Comparison of ENCODE assay signal across 2 cellular contexts in genomic region chr4:73442275-73442674, GRCh38.
TF ChIP-seq lines count a peak whose summit lies in the region.

No MANE protein-coding gene starts in this region.

TF ChIP-seq in IMR-90, 13 proteins besides CTCF, POLR2A, EP300 and RAD21:
- TF ChIP-seq CHD1 (IDR thresholded peaks at IDR 0.05; ENCODE audit: low read depth, low read length) (no peak), BHLHE40 (IDR thresholded peaks at IDR 0.05; ENCODE audit: low read depth, low read length) (peak; percentile 34; the same call in 1 of the 2 replicates)

TF ChIP-seq in K562, 482 proteins besides CTCF, POLR2A, EP300 and RAD21:
- TF ChIP-seq RBM14 (IDR thresholded peaks at IDR 0.05; ENCODE audit: borderline replicate concordance, insufficient read depth, low read depth, low read length) (no peak), ZNF644 (tag; IDR thresholded peaks at IDR 0.05; ENCODE audit: low read depth) (no peak), IRF9 (tag; IDR thresholded peaks at IDR 0.05) (no peak), TSC22D4 (tag; IDR thresholded peaks at IDR 0.05) (no peak), ZNF740 (CRISPR knock-in tag; IDR thresholded peaks at IDR 0.05) (no peak), ZNF740 (tag; IDR thresholded peaks at IDR 0.05) (no peak), ZNF224 (CRISPR knock-in tag; IDR thresholded peaks at IDR 0.05) (no peak)
TF ChIP-seq in K562: peak in this region for 0.
